8 cellular contexts compared by ENCODE assay signal in the genomic region with DNA sequence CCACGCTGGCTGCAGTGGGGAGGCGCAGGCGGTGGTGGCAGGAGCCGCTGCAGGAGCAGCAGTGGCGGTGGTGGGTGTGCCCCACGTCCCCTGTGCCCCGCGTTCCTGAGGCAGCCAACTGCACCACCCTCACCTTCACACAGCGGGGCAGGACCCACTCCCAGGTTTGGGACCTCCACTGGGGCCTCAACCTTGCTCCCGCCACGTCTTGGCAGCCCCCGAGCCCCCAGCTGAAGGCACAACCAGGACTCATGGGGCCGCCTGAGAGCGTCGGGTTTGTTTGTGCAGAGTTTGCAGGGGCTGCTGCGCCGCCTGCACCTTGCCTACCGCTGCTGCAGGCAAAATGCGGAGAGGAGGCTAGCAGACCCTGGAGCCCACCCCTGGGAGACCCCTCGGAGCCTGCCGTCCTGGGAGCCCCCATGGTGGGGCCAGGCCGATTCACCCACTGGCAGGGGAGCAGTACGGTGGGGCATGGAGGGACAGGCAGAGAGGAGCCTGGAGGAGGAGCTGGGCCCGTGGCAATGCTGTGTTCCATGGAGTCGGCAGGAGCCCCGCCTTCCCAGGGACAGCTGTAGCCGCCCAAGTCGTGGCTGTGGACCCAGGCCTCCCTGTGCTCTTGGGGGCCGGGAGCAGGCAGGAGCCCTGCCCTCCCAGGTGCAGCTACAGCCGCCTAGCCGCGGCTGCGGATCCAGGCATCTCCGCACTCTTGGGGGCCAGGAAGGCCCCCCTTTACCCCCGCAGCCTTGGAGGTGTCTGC. TPM values are rescaled to one million over a fixed set of nuclear protein-coding genes. Genes with fewer than 3 reads are reported as not detected.
DNase-seq lines count a peak whose midpoint lies in the region; ATAC-seq, FAIRE-seq and TF ChIP-seq lines count a peak whose summit lies in the region.

No MANE protein-coding gene starts in this region.

- no peak for TF ChIP-seq RAD21 in GM12878 (IDR thresholded peaks at IDR 0.05; ENCODE audit: insufficient read depth, low read depth, low read length)

- no peaks in the 10 kb centered on the region for H3K79me2 ChIP-seq in GM12878 (ENCODE audit: control insufficient read depth, insufficient read depth, low read length)

- no peaks in the 10 kb centered on the region for H3K36me3 ChIP-seq in BLaER1 treated with 17β-estradiol and CSF1 and Interleukin-3, amounts not matched to agents 10 nM and 100 nM
- H3K36me3 ChIP-seq in GM12878 (ENCODE audit: control insufficient read depth in 2 of 2, insufficient read depth in 2 of 2, low read length in 1 of 2) (no peaks in the 10 kb centered on the region), thymus (ENCODE audit: control insufficient read depth, insufficient read depth) (no peaks in the 10 kb centered on the region)

- TF ChIP-seq EP300 in GM12878 (IDR thresholded peaks at IDR 0.05; ENCODE audit: borderline replicate concordance in 1 of 2, control insufficient read depth in 1 of 2, low read depth in 2 of 2, low read length in 2 of 2), result no peak

- H4K20me1 ChIP-seq in BLaER1 treated with 17β-estradiol and CSF1 and Interleukin-3, amounts not matched to agents 10 nM and 100 nM, result peaks cover 0 to 23% (median 18%) of the 10 kb centered on the region in 11 experiments; a peak in 16 of 22 replicates
- no peaks in the 10 kb centered on the region for H4K20me1 ChIP-seq in GM12878 (ENCODE audit: control insufficient read depth, insufficient read depth)

- FAIRE-seq in GM12878 (lab: Jason Lieb, UNC), result no peak

- SMC1A ChIA-PET in GM12878 (lab: Charles Lee; ENCODE audit: uncharacterized antibody, unreplicated experiment), result interaction anchor here (1.2 to 7.4 kb wide), 3 partner anchors 36 to 184 kb away, joined by 3 to 187 read pairs (median 4); no protein-coding TSS in a partner anchor

- H2AFZ ChIP-seq in GM12878 (ENCODE audit: control insufficient read depth, low read depth, low read length), result peak overlapping the region; percentile 65

- RAD21 ChIA-PET in GM12878 (lab: Charles Lee; ENCODE audit: unreplicated experiment), result interaction anchor here (0.9 to 2.6 kb wide), 3 partner anchors 43 to 185 kb away, joined by 3 to 24 read pairs (median 15); no protein-coding TSS in a partner anchor

- ATAC-seq in HG02870 (IDR thresholded peaks at IDR 0.05; ENCODE audit: unreplicated experiment) (peak; percentile 38), GM12878 (peak; percentile 63), left lobe of liver (peak; percentile 87)

- peak overlapping the region in 9 of 10 experiments; percentile 22 to 48 (median 41); a peak in 13 of 20 replicates for H3K4me3 ChIP-seq in BLaER1 treated with 17β-estradiol and CSF1 and Interleukin-3, amounts not matched to agents 10 nM and 100 nM
- H3K4me3 ChIP-seq in GM12878, result peak overlapping the region; percentile 36; the same call in 1 of the 2 replicates
- H3K4me3 ChIP-seq in thymus (ENCODE audit: low read length), result peak overlapping the region; percentile 46

- H3K9me3 ChIP-seq in BLaER1 treated with 17β-estradiol and CSF1 and Interleukin-3, amounts not matched to agents 10 nM and 100 nM (replicated peaks in 1 of 11), result peaks cover 0 to 10% (median 0%) of the 10 kb centered on the region in 11 experiments; a peak in 5 of 22 replicates
- H3K9me3 ChIP-seq in GM12878 (replicated peaks; ENCODE audit: control insufficient read depth, insufficient read depth, low read length) (no peaks in the 10 kb centered on the region), thymus (ENCODE audit: control insufficient read depth) (no peaks in the 10 kb centered on the region)

- H3K4me2 ChIP-seq in BLaER1 treated with 17β-estradiol and CSF1 and Interleukin-3, amounts not matched to agents 10 nM and 100 nM, result peak overlapping the region; percentile 28 to 88 (median 48)
- H3K4me2 ChIP-seq in GM12878 (ENCODE audit: control insufficient read depth, insufficient read depth), result peak overlapping the region; percentile 75

- H3K27me3 ChIP-seq in BLaER1 treated with 17β-estradiol and CSF1 and Interleukin-3, amounts not matched to agents 10 nM and 100 nM, result peaks cover 50 to 62% (median 59%) of the 10 kb centered on the region in 11 experiments
- peaks cover 0 to 7% of the 10 kb centered on the region in 2 experiments; a peak in 3 of 4 replicates for H3K27me3 ChIP-seq in GM12878 (replicated peaks in 1 of 2; ENCODE audit: control insufficient read depth in 2 of 2, insufficient read depth in 2 of 2, low read length in 1 of 2)
- peaks cover 10% of the 10 kb centered on the region for H3K27me3 ChIP-seq in thymus (ENCODE audit: control insufficient read depth, insufficient read depth)

- H3K4me1 ChIP-seq in BLaER1 treated with 17β-estradiol and CSF1 and Interleukin-3, amounts not matched to agents 10 nM and 100 nM, result peaks cover 0 to 13% (median 10%) of the 10 kb centered on the region in 10 experiments; a peak in 13 of 20 replicates
- H3K4me1 ChIP-seq in GM12878 (ENCODE audit: control insufficient read depth, insufficient read depth, low read length) (no peaks in the 10 kb centered on the region), thymus (ENCODE audit: control insufficient read depth, insufficient read depth, low read length) (no peaks in the 10 kb centered on the region)

- POLR2A ChIA-PET in GM12878 (lab: Charles Lee), result interaction anchor here (0.7 to 1.1 kb wide), 2 partner anchors 14 to 143 kb away, joined by 3 read pairs; partner anchors contain the start of gene EML6

- CTCF ChIA-PET in GM12878 (lab: Yijun Ruan, JAX), result interaction anchor here (0.7 to 8.9 kb wide), 8 partner anchors 13 to 602 kb away, joined by 3 to 225 read pairs (median 4); no protein-coding TSS in a partner anchor

- in situ Hi-C loops in GM12878 (cut with MboI), result loop anchor here (10.0 to 25.0 kb wide), 2 partner anchors 184 to 596 kb away; partner anchors contain the start of gene ACYP2

- intact Hi-C loops in GM12878 (cut with micrococcal nuclease; ENCODE audit: unreplicated experiment), result no loop called here

- BruUV-seq in GM12878 (replicated peaks; lab: Mats Ljungman, UMichigan), result no TSS peak

- TF ChIP-seq CTCF in GM12878 (IDR thresholded peaks at IDR 0.05 in 2 of 3, conservative IDR thresholded peaks at IDR 0.05 in 1 of 3; ENCODE audit: control insufficient read depth in 2 of 3, extremely low read depth in 1 of 3, insufficient read depth in 1 of 3, low read depth in 3 of 3, low read length in 3 of 3), result 0 out of 6 replicates have a peak, but pooled peaks of 1 of the 3 experiments have one; percentile 5

- no peak for DNase-seq in GM12878 (ENCODE audit: low read depth, low spot score)
- DNase-seq in left lobe of liver (ENCODE audit: low spot score), result peak; percentile 69
- DNase-seq in Kasumi-1 (lab: John Stamatoyannopoulos, UW), result no peak
- DNase-seq in KG1 (lab: John Stamatoyannopoulos, UW), result no peak
- DNase-seq in MV-4-11 (lab: John Stamatoyannopoulos, UW), result no peak

- TF ChIP-seq POLR2A in GM12878 (IDR thresholded peaks at IDR 0.05; ENCODE audit: low read depth, low read length), result no peak

- no peak overlapping the region for H3K27ac ChIP-seq in BLaER1 treated with 17β-estradiol and CSF1 and Interleukin-3, amounts not matched to agents 10 nM and 100 nM
- no peak overlapping the region for H3K27ac ChIP-seq in GM12878 (ENCODE audit: control insufficient read depth, insufficient read depth)
- H3K27ac ChIP-seq in thymus (ENCODE audit: low read depth), result no peak overlapping the region

- H3K9ac ChIP-seq in BLaER1 treated with 17β-estradiol and CSF1 and Interleukin-3, amounts not matched to agents 10 nM and 100 nM, result peak overlapping the region in 1 of 11 experiments; percentile 27; a peak in 1 of 22 replicates
- no peak overlapping the region for H3K9ac ChIP-seq in GM12878 (ENCODE audit: control insufficient read depth, insufficient read depth, low read length)

- 4% methylated on average over 35 of the region's 35 CpGs for WGBS in GM12878 (ENCODE audit: insufficient coverage, insufficient replicate concordance, low lambda C conversion rate, missing lambda C conversion rate)
- 11% methylated on average over 35 of the region's 35 CpGs for WGBS in thymus

RNA-seq across cellular contexts. Expression of gene EML6, which starts 14.7 kb away (rescaled TPM):
- 0.08 and 0.12 TPM in 2 replicates for total RNA-seq in GM12878 (2013; cell fraction: nucleolus; rRNA removed)
- 0.11 and 1.1 TPM in 2 replicates for total RNA-seq in GM12878 (2014; rRNA removed)
- total RNA-seq in GM12878 (2014; rRNA removed; fragmentation: Illumina TruSeq; extraction: Trizol), result 0.09 and 0.18 TPM in 2 replicates
- 0.32 and 0.36 TPM in 2 replicates for total RNA-seq in GM12878 (2021)
- 0.34 TPM for polyA plus RNA-seq in GM12878 (2011; ENCODE audit: low read depth)
- 0.07 and 0.23 TPM in 2 replicates for polyA plus RNA-seq in GM12878 (2011; rRNA removed)
- 0.32 and 0.33 TPM in 2 replicates for polyA plus RNA-seq in GM12878 (2011; cell fraction: cytosol; rRNA removed)
- polyA plus RNA-seq in GM12878 (2011; cell fraction: nucleus; rRNA removed), result 0.61 and 1.1 TPM in 2 replicates
- polyA plus RNA-seq in GM12878 (2012), result 0.23 and 0.44 TPM in 2 replicates
- polyA plus RNA-seq in GM12878 (2014; fragmentation: Illumina TruSeq; extraction: Trizol), result 0.10 and 0.12 TPM in 2 replicates
- under 1 TPM; 0.29 to 0.35 TPM for polyA plus RNA-seq in GM12878 (2014; fragmentation: Nextera tagmentation; extraction: Ambion mirVana)
- polyA plus RNA-seq in GM12878 (2014; rRNA removed), result 0.10 and 0.33 TPM in 2 replicates
- polyA plus RNA-seq in GM12878 (2016; fragmentation: Nextera tagmentation; extraction: Ambion mirVana), result under 1 TPM; 0.19 to 0.67 TPM
- 0.05 and 0.44 TPM in 2 replicates for polyA minus RNA-seq in GM12878 (2011; rRNA and poly(A)+ RNA removed)
- polyA minus RNA-seq in GM12878 (2011; cell fraction: cytosol; rRNA and poly(A)+ RNA removed), result not detected in 2 replicates
- 0.24 and 0.67 TPM in 2 replicates for polyA minus RNA-seq in GM12878 (2011; cell fraction: nucleus; rRNA and poly(A)+ RNA removed)
- 1.6 TPM for total RNA-seq in left lobe of liver
- 3.4 TPM for polyA plus RNA-seq in thymus
